In genomic region chr18:56368066-56368465, GRCh38 we compare ENCODE assay signal across 10 cellular contexts.
"Had no signal": no experiment of that assay in that cellular context is flagged by ENCODE, and none has a peak within 500 bp of the region (broad histone marks: within the 10 kb centered on the region; RNA-seq: fewer than 3 reads in every experiment).

No MANE protein-coding gene starts in this region.

- H3K4me3 ChIP-seq: GM23248, GM23338, HAP-1 had no signal

- H3K9ac ChIP-seq: GM23248 had no signal

- H3K9me3 ChIP-seq: HAP-1 had no signal

- H3K36me3 ChIP-seq: HAP-1 had no signal

- H2AFZ ChIP-seq: GM23248, GM23338 had no signal

- DNase-seq: GM23248, GOT3, H7, HCEC 1CT, HFFc6 had no signal

- H3K4me1 ChIP-seq: HAP-1 had no signal

- H3K4me2 ChIP-seq: GM23338 had no signal

- FAIRE-seq: H1, H54 had no signal

- H3K27ac ChIP-seq: GM23248 had no signal

- ATAC-seq: GM23338, HCT116 had no signal
